Comparison of ENCODE assay signal across 9 cellular contexts in the genomic region with DNA sequence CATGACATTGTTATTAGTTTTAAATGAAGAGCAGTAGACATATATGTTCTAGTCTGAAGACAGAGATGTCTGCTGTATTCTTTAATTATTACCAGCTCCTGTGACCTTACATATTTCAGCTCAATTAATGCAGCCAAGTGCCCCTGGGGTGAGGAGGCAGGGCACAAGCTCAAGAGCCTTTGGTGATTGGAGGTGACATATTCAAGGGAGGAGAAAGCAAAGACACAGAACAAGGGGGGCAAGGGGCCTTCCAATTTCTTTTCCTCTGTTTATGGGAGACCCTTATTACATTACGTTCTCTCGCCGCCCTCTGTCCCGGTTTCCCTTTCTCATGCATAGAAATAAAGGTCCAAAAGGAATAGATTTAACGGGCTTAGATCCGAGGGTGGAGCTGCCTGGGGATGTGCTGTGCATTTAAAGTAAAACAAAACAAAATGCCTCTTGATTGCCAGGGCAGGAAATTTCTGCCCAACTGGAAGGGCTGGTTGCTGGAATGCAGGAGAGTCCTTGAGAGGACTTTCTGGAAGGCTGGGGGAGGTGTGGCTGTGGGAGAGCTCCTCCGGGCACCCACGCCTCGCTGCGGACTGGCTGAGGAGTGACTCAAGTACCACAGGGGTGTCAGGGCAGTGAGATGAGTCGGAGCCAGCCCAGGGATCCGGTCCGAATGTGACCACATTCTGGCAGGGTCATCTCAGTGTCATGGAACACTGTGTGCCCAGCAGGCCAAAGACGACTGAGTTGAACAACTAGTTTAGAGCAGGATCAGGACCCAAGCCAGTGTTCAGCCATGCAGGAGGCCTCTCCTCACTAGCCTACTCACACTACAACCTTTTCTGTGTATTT. TPM values are rescaled to one million over a fixed set of nuclear protein-coding genes. Genes with fewer than 3 reads are reported as not detected.
A peak's percentile ranks its signal among the peaks of the same experiment; 100 is the strongest.
DNase-seq lines count a peak whose midpoint lies in the region; ATAC-seq, FAIRE-seq and TF ChIP-seq lines count a peak whose summit lies in the region.
"Had no signal": no experiment of that assay in that cellular context is flagged by ENCODE, and none has a peak within 500 bp of the region (broad histone marks: within the 10 kb centered on the region; RNA-seq: fewer than 3 reads in every experiment).

No MANE protein-coding gene starts in this region.

- H3K9ac ChIP-seq in kidney (ENCODE audit: low read length in 2 of 2), result peak overlapping the region in 1 of 2 donors; percentile 35

- peaks cover 20% of the 10 kb centered on the region for H3K4me1 Mint-ChIP-seq in brain

- no peak overlapping the region for H3K27ac ChIP-seq in HEK293 (ENCODE audit: extremely low read depth, low read depth, low read length)
- peak overlapping the region; percentile 38 to 56 for H3K27ac ChIP-seq in kidney (ENCODE audit: low read depth in 2 of 2, low read length in 2 of 2)
- peak overlapping the region in 1 of 2 donors; percentile 58 for H3K27ac ChIP-seq in testis

- ATAC-seq in GM18498 (IDR thresholded peaks at IDR 0.05; ENCODE audit: unreplicated experiment) (no peak), HG02870 (IDR thresholded peaks at IDR 0.05; ENCODE audit: unreplicated experiment) (no peak)

- CTCF ChIA-PET in HEK293 (lab: Yijun Ruan, JAX), result interaction anchor here (0.6 to 1.9 kb wide), 6 partner anchors 14 to 91 kb away, joined by 3 to 8 read pairs (median 4); no protein-coding TSS in a partner anchor

- H3K27me3 ChIP-seq in testis, result no peaks in the 10 kb centered on the region

- no peak for FAIRE-seq in kidney (lab: Jason Lieb, UNC)

- H3K36me3 ChIP-seq in HEK293 (ENCODE audit: control insufficient read depth in 2 of 2, insufficient read depth in 1 of 2, low read length in 2 of 2) (no peaks in the 10 kb centered on the region), kidney (ENCODE audit: control insufficient read depth in 1 of 2, insufficient read depth in 2 of 2, low read length in 2 of 2) (no peaks in the 10 kb centered on the region), testis (ENCODE audit: low read depth, missing control alignments) (no peaks in the 10 kb centered on the region)

- POLR2A ChIA-PET in HEK293 (lab: Yijun Ruan, JAX), result no interaction called here

- no peaks in the 10 kb centered on the region for H3K36me3 Mint-ChIP-seq in brain

- TF ChIP-seq CTCF in HEK293 (tag by site-specific recombination; IDR thresholded peaks at IDR 0.05) (no peak), brain (conservative IDR thresholded peaks at IDR 0.05) (no peak), kidney (IDR thresholded peaks at IDR 0.05; ENCODE audit: borderline replicate concordance, extremely low read depth, insufficient read depth) (no peak), testis (IDR thresholded peaks at IDR 0.05) (no peak)

- H3K9me3 Mint-ChIP-seq in brain, result peaks cover 0 to 3% (median 0%) of the 10 kb centered on the region in 5 experiments

- H3K4me1 ChIP-seq in HEK293 (ENCODE audit: control insufficient read depth, insufficient read depth, low read length), result no peaks in the 10 kb centered on the region
- peaks cover 0 to 9% of the 10 kb centered on the region in 2 donors for H3K4me1 ChIP-seq in kidney (ENCODE audit: control insufficient read depth in 1 of 2, insufficient read depth in 1 of 2, low read depth in 1 of 2, low read length in 2 of 2)
- peaks cover 11% of the 10 kb centered on the region for H3K4me1 ChIP-seq in testis

- peaks cover 3% of the 10 kb centered on the region for H3K27me3 Mint-ChIP-seq in brain

- no peak for TF ChIP-seq POLR2A in testis (IDR thresholded peaks at IDR 0.05)

- peak overlapping the region in 1 of 5 experiments; percentile 64 for H3K4me3 Mint-ChIP-seq in brain

- no peak overlapping the region for H3K4me3 ChIP-seq in HEK293 (ENCODE audit: low read depth, low read length)
- peak overlapping the region in 1 of 2 donors; percentile 32 for H3K4me3 ChIP-seq in kidney (ENCODE audit: low read length in 2 of 2)
- H3K4me3 ChIP-seq in testis, result no peak overlapping the region

- DNase-seq in kidney (peak; percentile 96), testis (peak; percentile 81), NCI-H82 treated with DMSO at 0.1 percent for 48 hours (lab: John Stamatoyannopoulos, UW; ENCODE audit: unreplicated experiment) (no peak)
- DNase-seq in activated CD4-positive, alpha-beta T cell treated with anti-CD3 and anti-CD28 coated beads, Interleukin-2, amount 50 U/mL, for 1 hour, result no peak

- intact Hi-C loops in kidney (cut with DNase I) (no loop called here), testis (cut with DNase I; ENCODE audit: low total_unique reads) (no loop called here)

- 37 to 52% methylated on average over 9 to 14 of the region's 14 CpGs for WGBS in testis, 2 donors

- no peaks in the 10 kb centered on the region for H3K9me3 ChIP-seq in HEK293 (ENCODE audit: control insufficient read depth, insufficient read depth, low read depth, low read length)
- H3K9me3 ChIP-seq in kidney (ENCODE audit: control insufficient read depth in 1 of 2, low read length in 2 of 2), result no peaks in the 10 kb centered on the region
- no peaks in the 10 kb centered on the region for H3K9me3 ChIP-seq in testis

- H3K27ac Mint-ChIP-seq in brain, result peak overlapping the region in 4 of 5 experiments; percentile 25 to 83 (median 52)

TF ChIP-seq in HEK293, 187 proteins besides CTCF, POLR2A, EP300 and RAD21:
- TF ChIP-seq ZNF146 (tag by site-specific recombination; IDR thresholded peaks at IDR 0.05) (no peak), ZFHX2 (tag by site-specific recombination; conservative IDR thresholded peaks at IDR 0.05) (peak; percentile 39; the same call in 1 of the 2 replicates), ZIC2 (tag by site-specific recombination; IDR thresholded peaks at IDR 0.05) (peak; percentile 47), ZBTB21 (tag by site-specific recombination; IDR thresholded peaks at IDR 0.05) (no peak), EGR2 (tag by site-specific recombination; IDR thresholded peaks at IDR 0.05; ENCODE audit: low read depth) (peak; percentile 51; the same call in 1 of the 2 replicates), GLIS1 (tag by site-specific recombination; IDR thresholded peaks at IDR 0.05) (peak; percentile 33), ZSCAN30 (tag by site-specific recombination; IDR thresholded peaks at IDR 0.05) (no peak), IKZF3 (tag by site-specific recombination; IDR thresholded peaks at IDR 0.05) (no peak), ZNF585B (tag by site-specific recombination; IDR thresholded peaks at IDR 0.05) (no peak), SETDB1 (IDR thresholded peaks at IDR 0.05; ENCODE audit: insufficient read length, low read length) (no peak)
- TF ChIP-seq, protein P1, sequence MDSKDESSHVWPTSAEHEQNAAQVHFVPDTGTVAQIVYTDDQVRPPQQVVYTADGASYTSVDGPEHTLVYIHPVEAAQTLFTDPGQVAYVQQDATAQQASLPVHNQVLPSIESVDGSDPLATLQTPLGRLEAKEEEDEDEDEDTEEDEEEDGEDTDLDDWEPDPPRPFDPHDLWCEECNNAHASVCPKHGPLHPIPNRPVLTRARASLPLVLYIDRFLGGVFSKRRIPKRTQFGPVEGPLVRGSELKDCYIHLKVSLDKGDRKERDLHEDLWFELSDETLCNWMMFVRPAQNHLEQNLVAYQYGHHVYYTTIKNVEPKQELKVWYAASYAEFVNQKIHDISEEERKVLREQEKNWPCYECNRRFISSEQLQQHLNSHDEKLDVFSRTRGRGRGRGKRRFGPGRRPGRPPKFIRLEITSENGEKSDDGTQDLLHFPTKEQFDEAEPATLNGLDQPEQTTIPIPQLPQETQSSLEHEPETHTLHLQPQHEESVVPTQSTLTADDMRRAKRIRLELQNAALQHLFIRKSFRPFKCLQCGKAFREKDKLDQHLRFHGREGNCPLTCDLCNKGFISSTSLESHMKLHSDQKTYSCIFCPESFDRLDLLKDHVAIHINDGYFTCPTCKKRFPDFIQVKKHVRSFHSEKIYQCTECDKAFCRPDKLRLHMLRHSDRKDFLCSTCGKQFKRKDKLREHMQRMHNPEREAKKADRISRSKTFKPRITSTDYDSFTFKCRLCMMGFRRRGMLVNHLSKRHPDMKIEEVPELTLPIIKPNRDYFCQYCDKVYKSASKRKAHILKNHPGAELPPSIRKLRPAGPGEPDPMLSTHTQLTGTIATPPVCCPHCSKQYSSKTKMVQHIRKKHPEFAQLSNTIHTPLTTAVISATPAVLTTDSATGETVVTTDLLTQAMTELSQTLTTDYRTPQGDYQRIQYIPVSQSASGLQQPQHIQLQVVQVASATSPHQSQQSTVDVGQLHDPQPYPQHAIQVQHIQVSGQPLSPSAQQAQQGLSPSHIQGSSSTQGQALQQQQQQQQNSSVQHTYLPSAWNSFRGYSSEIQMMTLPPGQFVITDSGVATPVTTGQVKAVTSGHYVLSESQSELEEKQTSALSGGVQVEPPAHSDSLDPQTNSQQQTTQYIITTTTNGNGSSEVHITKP (tag by site-specific recombination; IDR thresholded peaks at IDR 0.05), result no peak
- TF ChIP-seq, protein P2, sequence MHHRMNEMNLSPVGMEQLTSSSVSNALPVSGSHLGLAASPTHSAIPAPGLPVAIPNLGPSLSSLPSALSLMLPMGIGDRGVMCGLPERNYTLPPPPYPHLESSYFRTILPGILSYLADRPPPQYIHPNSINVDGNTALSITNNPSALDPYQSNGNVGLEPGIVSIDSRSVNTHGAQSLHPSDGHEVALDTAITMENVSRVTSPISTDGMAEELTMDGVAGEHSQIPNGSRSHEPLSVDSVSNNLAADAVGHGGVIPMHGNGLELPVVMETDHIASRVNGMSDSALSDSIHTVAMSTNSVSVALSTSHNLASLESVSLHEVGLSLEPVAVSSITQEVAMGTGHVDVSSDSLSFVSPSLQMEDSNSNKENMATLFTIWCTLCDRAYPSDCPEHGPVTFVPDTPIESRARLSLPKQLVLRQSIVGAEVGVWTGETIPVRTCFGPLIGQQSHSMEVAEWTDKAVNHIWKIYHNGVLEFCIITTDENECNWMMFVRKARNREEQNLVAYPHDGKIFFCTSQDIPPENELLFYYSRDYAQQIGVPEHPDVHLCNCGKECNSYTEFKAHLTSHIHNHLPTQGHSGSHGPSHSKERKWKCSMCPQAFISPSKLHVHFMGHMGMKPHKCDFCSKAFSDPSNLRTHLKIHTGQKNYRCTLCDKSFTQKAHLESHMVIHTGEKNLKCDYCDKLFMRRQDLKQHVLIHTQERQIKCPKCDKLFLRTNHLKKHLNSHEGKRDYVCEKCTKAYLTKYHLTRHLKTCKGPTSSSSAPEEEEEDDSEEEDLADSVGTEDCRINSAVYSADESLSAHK (tag by site-specific recombination; IDR thresholded peaks at IDR 0.05), result no peak

RNA-seq across cellular contexts. Expression of a gene that starts 32.1 kb away (rescaled TPM):
- polyA plus RNA-seq in brain (ENCODE audit: insufficient read depth, low read depth, low replicate concordance) (not detected), kidney (ENCODE audit: insufficient read depth, low read depth, low replicate concordance) (0.34 TPM), testis (ENCODE audit: insufficient read depth, low read depth, low replicate concordance) (695 TPM)
- total RNA-seq in kidney (0.19 TPM), testis (100 to 1,000 TPM; 133 to 449 TPM)
- polyA plus RNA-seq: urinary bladder had no signal

Comparison
In these comparisons a context has a peak if more than half of its experiments do, and no peak if none do; other contexts are left out.
1. DNase-seq: peak in kidney (single experiment) and testis (single experiment); none in activated CD4-positive, alpha-beta T cell treated with anti-CD3 and anti-CD28 coated beads, Interleukin-2, amount 50 U/mL, for 1 hour (single experiment) and NCI-H82 treated with DMSO at 0.1 percent for 48 hours (single experiment).
2. RNA of a gene that starts 32.1 kb away (polyA plus RNA-seq): 695 TPM in testis (single experiment); 0.34 TPM in kidney (single experiment) and not detected in brain (single experiment); every median in the first group is over 100 times any median in the second.